ENCODE assay signal across 12 cellular contexts in the genomic region with DNA sequence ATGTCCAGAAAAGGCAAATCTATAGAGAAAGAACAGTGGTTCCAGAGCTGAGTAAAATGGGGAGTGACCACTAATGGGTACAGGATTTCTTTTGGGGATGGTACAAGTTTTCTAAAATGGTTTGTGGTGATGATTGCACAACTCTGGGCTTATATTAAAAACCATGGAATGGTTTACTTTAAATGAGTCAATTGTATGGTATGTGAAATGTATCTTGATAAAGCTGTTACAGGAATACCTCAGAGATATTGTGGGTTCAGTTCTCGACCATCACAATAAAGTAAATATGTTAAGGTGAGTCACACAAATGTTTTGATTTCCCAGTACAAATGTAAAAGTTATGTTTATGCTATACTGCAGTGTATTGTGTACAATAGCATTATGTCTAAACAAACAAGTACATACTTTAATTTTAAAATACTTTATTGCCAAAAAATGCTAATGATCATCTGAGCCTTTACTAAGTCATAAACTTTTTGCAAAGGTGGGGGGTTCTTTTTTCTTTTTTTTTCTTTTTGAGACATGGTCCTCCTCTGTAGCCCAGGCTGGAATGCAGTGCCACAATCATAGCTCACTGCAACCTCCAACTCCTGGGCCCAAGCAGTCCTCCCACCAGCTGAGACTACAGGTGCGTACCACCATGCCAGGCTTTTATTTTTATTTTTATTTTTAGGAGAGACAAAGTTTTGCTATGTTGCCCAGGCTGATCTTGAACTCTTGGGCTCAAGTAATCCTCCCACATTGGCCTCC.
DNase-seq lines count a peak whose midpoint lies in the region; ATAC-seq and TF ChIP-seq lines count a peak whose summit lies in the region.
"Had no signal": no experiment of that assay in that cellular context is flagged by ENCODE, and none has a peak within 500 bp of the region (broad histone marks: within the 10 kb centered on the region; RNA-seq: fewer than 3 reads in every experiment).

No MANE protein-coding gene starts in this region.

- peaks cover 0 to 16% of the 10 kb centered on the region in 2 donors for H3K9me3 Mint-ChIP-seq in activated naive CD4-positive, alpha-beta T cell treated with anti-CD3 and anti-CD28 coated beads, Interleukin-2, amount 50 U/mL, for 72 hours
- peaks cover 14% of the 10 kb centered on the region for H3K9me3 Mint-ChIP-seq in type B pancreatic cell

- H3K27me3 ChIP-seq in RWPE2 (ENCODE audit: insufficient read depth, poor library complexity, severe bottlenecking) = no peaks in the 10 kb centered on the region

- DNase-seq in activated naive CD4-positive, alpha-beta T cell treated with anti-CD3 and anti-CD28 coated beads, Interleukin-2, amount 50 U/mL, for 72 hours (ENCODE audit: low spot score in 2 of 2) = no peak
- no peak for DNase-seq in activated naive CD4-positive, alpha-beta T cell (lab: John Stamatoyannopoulos, UW)
- DNase-seq in RWPE2 (ENCODE audit: low spot score) (no peak), fibroblast of peridontal ligament (ENCODE audit: extremely low read depth) (peak; percentile 95), type B pancreatic cell (ENCODE audit: extremely low spot score, unreplicated experiment) (no peak), NCI-H748 treated with DMSO at 0.1 percent for 48 hours (lab: John Stamatoyannopoulos, UW) (no peak), midbrain (lab: John Stamatoyannopoulos, UW) (no peak)
- DNase-seq: Kasumi-1, kidney had no signal

- peaks cover 8% of the 10 kb centered on the region for H3K9me3 ChIP-seq in RWPE2 (ENCODE audit: severe bottlenecking)

- TF ChIP-seq CTCF in RWPE2 (IDR thresholded peaks at IDR 0.05; ENCODE audit: poor library complexity, severe bottlenecking) = no peak
- TF ChIP-seq CTCF in type B pancreatic cell (conservative IDR thresholded peaks at IDR 0.05) = no peak

- ATAC-seq in activated naive CD4-positive, alpha-beta T cell treated with anti-CD3 and anti-CD28 coated beads, Interleukin-2, amount 50 U/mL, for 72 hours = peak; percentile 59 to 80
- ATAC-seq in RWPE2 (ENCODE audit: low read depth) (peak; percentile 83), GM18511 (IDR thresholded peaks at IDR 0.05; ENCODE audit: unreplicated experiment) (no peak)
- ATAC-seq: sciatic nerve had no signal

- H3K36me3 ChIP-seq in RWPE2 (ENCODE audit: low read depth) = peaks cover 4% of the 10 kb centered on the region; the same call in 1 of the 2 replicates

- H3K4me3 Mint-ChIP-seq in type B pancreatic cell = no peak overlapping the region
- H3K4me3 Mint-ChIP-seq: B cell had no signal

- no peaks in the 10 kb centered on the region for H3K27me3 Mint-ChIP-seq in type B pancreatic cell
- H3K27me3 Mint-ChIP-seq: B cell had no signal

- no peak overlapping the region for H3K27ac Mint-ChIP-seq in activated naive CD4-positive, alpha-beta T cell treated with anti-CD3 and anti-CD28 coated beads, Interleukin-2, amount 50 U/mL, for 72 hours
- peak overlapping the region; percentile 23 for H3K27ac Mint-ChIP-seq in type B pancreatic cell
- H3K27ac Mint-ChIP-seq: B cell had no signal

- peaks cover 15 to 23% of the 10 kb centered on the region in 2 donors for H3K36me3 Mint-ChIP-seq in activated naive CD4-positive, alpha-beta T cell treated with anti-CD3 and anti-CD28 coated beads, Interleukin-2, amount 50 U/mL, for 72 hours
- H3K36me3 Mint-ChIP-seq in type B pancreatic cell = peaks cover 17% of the 10 kb centered on the region

- H3K4me1 Mint-ChIP-seq in type B pancreatic cell (ENCODE audit: unreplicated experiment) = no peaks in the 10 kb centered on the region
- H3K4me1 Mint-ChIP-seq: B cell had no signal

- H3K4me3 ChIP-seq in RWPE2 (ENCODE audit: severe bottlenecking) = no peak overlapping the region

- H3K4me1 ChIP-seq in RWPE2 (ENCODE audit: insufficient read depth, poor library complexity, severe bottlenecking) = peaks cover 43% of the 10 kb centered on the region

- peak overlapping the region; percentile 89 for H3K27ac ChIP-seq in RWPE2 (ENCODE audit: poor library complexity, severe bottlenecking)
